26 cellular contexts compared by ENCODE assay signal in the genomic region with DNA sequence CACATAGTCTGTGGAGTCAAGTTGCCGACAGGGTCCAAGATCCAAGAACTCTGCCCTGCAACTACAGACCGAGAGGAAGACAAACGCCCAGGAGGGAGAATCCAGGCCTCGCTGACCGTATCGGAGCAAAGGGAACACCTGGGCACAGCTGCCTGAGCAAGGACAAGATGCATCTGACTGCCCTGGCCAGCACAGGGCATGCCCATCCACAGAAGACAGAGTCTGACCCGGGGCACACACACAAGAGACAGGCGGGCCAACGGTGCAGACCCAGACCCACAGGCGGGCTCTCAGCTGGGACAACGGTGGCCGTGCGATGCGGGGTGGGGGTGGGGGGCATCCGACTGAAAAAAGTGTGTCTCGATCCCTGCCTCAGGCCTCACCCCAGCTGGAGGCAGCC.
"Had no signal": no experiment of that assay in that cellular context is flagged by ENCODE, and none has a peak within 500 bp of the region (broad histone marks: within the 10 kb centered on the region; RNA-seq: fewer than 3 reads in every experiment).

No MANE protein-coding gene starts in this region.

- H3K36me3 ChIP-seq: adrenal gland, brain microvascular endothelial cell, vagina had no signal

- DNase-seq: activated CD4-positive, alpha-beta T cell treated with anti-CD3 and anti-CD28 coated beads for 1 hour; activated effector memory CD4-positive, alpha-beta T cell treated with anti-CD3 and anti-CD28 coated beads, Interleukin-2, amount 50 U/mL, for 16 hours; activated naive CD4-positive, alpha-beta T cell treated with anti-CD3 and anti-CD28 coated beads for 36 hours; activated naive CD8-positive, alpha-beta T cell treated with anti-CD3 and anti-CD28 coated beads for 36 hours; adrenal gland; brain microvascular endothelial cell; effector CD4-positive, alpha-beta T cell; foreskin keratinocyte; heart right ventricle; kidney glomerular epithelial cell; left ventricle myocardium inferior; mesendoderm; retina; stimulated activated CD4-positive, alpha-beta T cell treated with anti-CD3 and anti-CD28 coated beads, Interleukin-12 subunit alpha, Interleukin-12 subunit beta, amount 100 ng/mL, for 4 hours; stimulated activated CD4-positive, alpha-beta T cell treated with anti-CD3 and anti-CD28 coated beads, Interleukin-4, amount 100 ng/mL, for 1 hour; stimulated activated naive CD8-positive, alpha-beta T cell treated with anti-CD3 and anti-CD28 coated beads, Interleukin-15, Interleukin-2, amounts not matched to agents 100 U/mL and 50 U/mL, for 24 hours; T-helper 2 cell; upper lobe of left lung had no signal

- H3K4me1 ChIP-seq: foreskin keratinocyte had no signal

- ATAC-seq: foreskin keratinocyte; heart right ventricle; natural killer cell treated with Interleukin-12 subunit alpha and Interleukin-12 subunit beta and Interleukin-15 and Interleukin-18, amount 100 ng/mL, for 72 hours; sciatic nerve; stimulated activated naive CD8-positive, alpha-beta T cell treated with anti-CD3 and anti-CD28 coated beads, Interleukin-15, Interleukin-2, amounts not matched to agents 100 U/mL and 50 U/mL, for 24 hours had no signal

- H3K9me3 ChIP-seq: upper lobe of left lung, vagina had no signal

- H3K27ac Mint-ChIP-seq: activated naive CD4-positive, alpha-beta T cell treated with anti-CD3 and anti-CD28 coated beads for 36 hours; activated naive CD8-positive, alpha-beta T cell treated with anti-CD3 and anti-CD28 coated beads for 36 hours; dendritic cell treated with granulocyte-macrophage colony-stimulating factor and Interleukin-4, amounts not matched to agents 40 ng/mL and 50 ng/mL, for 4 days; natural killer cell treated with Interleukin-12 subunit alpha and Interleukin-12 subunit beta and Interleukin-15 and Interleukin-18, amount 100 ng/mL, for 72 hours; progenitor cell of endocrine pancreas had no signal

- H3K27ac ChIP-seq: adrenal gland, brain microvascular endothelial cell, esophagus muscularis mucosa, foreskin keratinocyte, heart right ventricle, left ventricle myocardium inferior, skin epidermis, upper lobe of left lung, vagina had no signal

- H3K4me3 ChIP-seq: adrenal gland, esophagus muscularis mucosa, heart right ventricle, left ventricle myocardium inferior, lung, skin epidermis, upper lobe of left lung, vagina had no signal

- H3K4me3 Mint-ChIP-seq: activated naive CD4-positive, alpha-beta T cell treated with anti-CD3 and anti-CD28 coated beads for 36 hours; activated naive CD8-positive, alpha-beta T cell treated with anti-CD3 and anti-CD28 coated beads for 36 hours; dendritic cell treated with granulocyte-macrophage colony-stimulating factor and Interleukin-4, amounts not matched to agents 40 ng/mL and 50 ng/mL, for 4 days; natural killer cell treated with Interleukin-12 subunit alpha and Interleukin-12 subunit beta and Interleukin-15 and Interleukin-18, amount 100 ng/mL, for 72 hours had no signal

- H3K27me3 ChIP-seq: adrenal gland, brain microvascular endothelial cell, esophagus muscularis mucosa, vagina had no signal
